Comparison of ENCODE assay signal across 14 cellular contexts in genomic region chr1:92439291-92439690, GRCh38. TPM values are rescaled to one million over a fixed set of nuclear protein-coding genes. Genes with fewer than 3 reads are reported as not detected.
"Had no signal": no experiment of that assay in that cellular context is flagged by ENCODE, and none has a peak within 500 bp of the region (broad histone marks: within the 10 kb centered on the region; RNA-seq: fewer than 3 reads in every experiment).

No MANE protein-coding gene starts in this region.

- H3K27me3 Mint-ChIP-seq: naive thymus-derived CD8-positive, alpha-beta T cell had no signal

- DNase-seq: activated CD4-positive, alpha-beta T cell treated with anti-CD3 and anti-CD28 coated beads, Interleukin-2, amount 50 U/mL, for 4 hours; activated CD8-positive, alpha-beta memory T cell treated with anti-CD3 and anti-CD28 coated beads, Interleukin-2, amount 50 U/mL, for 4 hours; activated T-cell treated with anti-CD3 and anti-CD28 coated beads, Interleukin-2, amount 50 U/mL, for 48 hours; effector CD4-positive, alpha-beta T cell; gastrocnemius medialis; head of caudate nucleus; lower lobe of right lung; naive thymus-derived CD8-positive, alpha-beta T cell; ovary; sigmoid colon; stimulated activated CD4-positive, alpha-beta T cell treated with anti-CD3 and anti-CD28 coated beads, Interleukin-4, amount 100 ng/mL, for 24 hours; stimulated activated naive CD4-positive, alpha-beta T cell; transverse colon had no signal

- ATAC-seq: gastrocnemius medialis; lower lobe of right lung; naive thymus-derived CD8-positive, alpha-beta T cell had no signal

- H3K4me3 Mint-ChIP-seq: naive thymus-derived CD8-positive, alpha-beta T cell had no signal

RNA-seq across cellular contexts. Expression of gene GFI1, which starts 47.4 kb away (rescaled TPM):
- total RNA-seq: cerebellum, gastrocnemius medialis had no signal
